ENCODE assay signal across 28 cellular contexts in the genomic region with DNA sequence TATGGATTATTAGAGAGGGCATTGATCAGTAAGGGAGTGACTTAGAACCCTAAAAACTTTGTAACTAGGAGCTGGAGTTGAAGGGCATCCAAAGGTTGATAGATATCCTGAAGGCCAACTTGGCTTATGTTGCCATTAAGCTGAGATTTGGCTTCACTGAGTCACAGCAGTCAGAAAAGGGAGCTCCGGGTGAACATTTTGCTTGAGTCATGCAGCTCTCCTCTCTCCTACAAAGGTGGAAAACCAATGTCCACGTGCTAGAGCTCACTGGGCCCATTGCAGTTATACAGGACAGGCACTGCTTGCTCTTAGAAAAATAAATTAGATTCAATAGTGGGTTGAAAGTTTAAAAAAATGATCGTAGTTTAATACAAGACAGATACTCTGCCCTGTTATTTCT.
"Had no signal": no experiment of that assay in that cellular context is flagged by ENCODE, and none has a peak within 500 bp of the region (broad histone marks: within the 10 kb centered on the region; RNA-seq: fewer than 3 reads in every experiment).

No MANE protein-coding gene starts in this region.

- H3K27ac Mint-ChIP-seq: activated CD4-positive, alpha-beta T cell treated with anti-CD3 and anti-CD28 coated beads for 36 hours; activated naive CD4-positive, alpha-beta T cell treated with anti-CD3 and anti-CD28 coated beads for 36 hours; activated naive CD8-positive, alpha-beta T cell treated with anti-CD3 and anti-CD28 coated beads for 36 hours; activated T-helper 1 cell treated with anti-CD3 and anti-CD28 coated beads, Interleukin-12 subunit alpha, Interleukin-12 subunit beta, Interleukin-2, Interleukin-4 antibody, amounts not matched to agents 30 ng/mL and 10 ng/mL and 1 ng/mL, durations not matched to agents 14 hours and 24 hours and 36 hours; endodermal cell; stimulated activated memory B cell treated with anti-CD40 and anti-IgM and Interleukin-4, amounts not matched to agents 10 μg/mL and 1 μg/mL and 100 μg/mL, for 72 hours had no signal

- H3K4me3 Mint-ChIP-seq: activated CD4-positive, alpha-beta T cell treated with anti-CD3 and anti-CD28 coated beads for 36 hours; activated naive CD4-positive, alpha-beta T cell treated with anti-CD3 and anti-CD28 coated beads for 36 hours; activated naive CD8-positive, alpha-beta T cell treated with anti-CD3 and anti-CD28 coated beads for 36 hours; activated T-helper 1 cell treated with anti-CD3 and anti-CD28 coated beads, Interleukin-12 subunit alpha, Interleukin-12 subunit beta, Interleukin-2, Interleukin-4 antibody, amounts not matched to agents 30 ng/mL and 10 ng/mL and 1 ng/mL, durations not matched to agents 14 hours and 24 hours and 36 hours; endodermal cell; nephron progenitor cell; stimulated activated memory B cell treated with anti-CD40 and anti-IgM and Interleukin-4, amounts not matched to agents 10 μg/mL and 1 μg/mL and 100 μg/mL, for 72 hours had no signal

- H3K36me3 Mint-ChIP-seq: activated naive CD8-positive, alpha-beta T cell treated with anti-CD3 and anti-CD28 coated beads for 36 hours; stimulated activated memory B cell treated with anti-CD40 and anti-IgM and Interleukin-4, amounts not matched to agents 10 μg/mL and 1 μg/mL and 100 μg/mL, for 72 hours had no signal

- ATAC-seq: activated CD4-positive, alpha-beta T cell treated with anti-CD3 and anti-CD28 coated beads for 36 hours; gastroesophageal sphincter; left colon; sciatic nerve; stimulated activated memory B cell treated with anti-CD40 and anti-IgM and Interleukin-4, amounts not matched to agents 10 μg/mL and 1 μg/mL and 100 μg/mL, for 72 hours had no signal

- H3K4me2 ChIP-seq: hepatocyte had no signal

- DNase-seq: activated CD4-positive, alpha-beta T cell treated with anti-CD3 and anti-CD28 coated beads for 36 hours; activated CD4-positive, CD25-positive, alpha-beta regulatory T cell; activated CD8-positive, alpha-beta memory T cell treated with anti-CD3 and anti-CD28 coated beads for 24 hours; activated effector memory CD4-positive, alpha-beta T cell treated with anti-CD3 and anti-CD28 coated beads, Interleukin-2, amount 50 U/mL, for 16 hours; activated naive CD4-positive, alpha-beta T cell treated with anti-CD3 and anti-CD28 coated beads for 36 hours; activated naive CD8-positive, alpha-beta T cell treated with anti-CD3 and anti-CD28 coated beads for 36 hours; adrenal gland; central memory CD4-positive, alpha-beta T cell; endodermal cell; esophagus squamous epithelium; kidney; left colon; mammary epithelial cell; nephron progenitor cell; ovary; retina; small intestine; stimulated activated CD4-positive, alpha-beta T cell treated with anti-CD3 and anti-CD28 coated beads, Interleukin-4, amount 100 ng/mL, for 4 hours; stimulated activated CD8-positive, alpha-beta memory T cell treated with anti-CD3 and anti-CD28 coated beads, Interleukin-4, amount 100 ng/mL, for 48 hours; stomach; thyroid gland; upper lobe of left lung had no signal

- H3K9me3 ChIP-seq: adrenal gland, esophagus squamous epithelium, gastroesophageal sphincter, ovary, prostate gland, stomach, thyroid gland, upper lobe of left lung had no signal

- H3K27me3 Mint-ChIP-seq: activated CD4-positive, alpha-beta T cell treated with anti-CD3 and anti-CD28 coated beads for 36 hours; activated naive CD8-positive, alpha-beta T cell treated with anti-CD3 and anti-CD28 coated beads for 36 hours; stimulated activated memory B cell treated with anti-CD40 and anti-IgM and Interleukin-4, amounts not matched to agents 10 μg/mL and 1 μg/mL and 100 μg/mL, for 72 hours had no signal

- FAIRE-seq: kidney, small intestine had no signal

- H3K27me3 ChIP-seq: adrenal gland, esophagus squamous epithelium, gastroesophageal sphincter, hepatocyte, ovary, stomach, thyroid gland, upper lobe of left lung had no signal

- H3K36me3 ChIP-seq: adrenal gland, esophagus squamous epithelium, gastroesophageal sphincter, ovary, prostate gland, stomach, thyroid gland, upper lobe of left lung had no signal

- H3K9me3 Mint-ChIP-seq: activated naive CD4-positive, alpha-beta T cell treated with anti-CD3 and anti-CD28 coated beads for 36 hours; activated naive CD8-positive, alpha-beta T cell treated with anti-CD3 and anti-CD28 coated beads for 36 hours; activated T-helper 1 cell treated with anti-CD3 and anti-CD28 coated beads, Interleukin-12 subunit alpha, Interleukin-12 subunit beta, Interleukin-2, Interleukin-4 antibody, amounts not matched to agents 30 ng/mL and 10 ng/mL and 1 ng/mL, durations not matched to agents 14 hours and 24 hours and 36 hours; endodermal cell; nephron progenitor cell; stimulated activated memory B cell treated with anti-CD40 and anti-IgM and Interleukin-4, amounts not matched to agents 10 μg/mL and 1 μg/mL and 100 μg/mL, for 72 hours had no signal

- H3K4me1 Mint-ChIP-seq: activated CD4-positive, alpha-beta T cell treated with anti-CD3 and anti-CD28 coated beads for 36 hours; activated naive CD8-positive, alpha-beta T cell treated with anti-CD3 and anti-CD28 coated beads for 36 hours; endodermal cell; stimulated activated memory B cell treated with anti-CD40 and anti-IgM and Interleukin-4, amounts not matched to agents 10 μg/mL and 1 μg/mL and 100 μg/mL, for 72 hours had no signal

- H3K4me1 ChIP-seq: adrenal gland, esophagus squamous epithelium, gastroesophageal sphincter, prostate gland, stomach, thyroid gland, upper lobe of left lung had no signal

- H2AFZ ChIP-seq: hepatocyte had no signal

- H3K79me2 ChIP-seq: hepatocyte had no signal

- H3K4me3 ChIP-seq: adrenal gland, esophagus squamous epithelium, gastroesophageal sphincter, hepatocyte, ovary, prostate gland, stomach, thyroid gland, upper lobe of left lung had no signal

- H3K27ac ChIP-seq: adrenal gland, esophagus squamous epithelium, gastroesophageal sphincter, hepatocyte, ovary, prostate gland, stomach, thyroid gland, upper lobe of left lung had no signal
